8 cellular contexts compared by ENCODE assay signal in the genomic region with DNA sequence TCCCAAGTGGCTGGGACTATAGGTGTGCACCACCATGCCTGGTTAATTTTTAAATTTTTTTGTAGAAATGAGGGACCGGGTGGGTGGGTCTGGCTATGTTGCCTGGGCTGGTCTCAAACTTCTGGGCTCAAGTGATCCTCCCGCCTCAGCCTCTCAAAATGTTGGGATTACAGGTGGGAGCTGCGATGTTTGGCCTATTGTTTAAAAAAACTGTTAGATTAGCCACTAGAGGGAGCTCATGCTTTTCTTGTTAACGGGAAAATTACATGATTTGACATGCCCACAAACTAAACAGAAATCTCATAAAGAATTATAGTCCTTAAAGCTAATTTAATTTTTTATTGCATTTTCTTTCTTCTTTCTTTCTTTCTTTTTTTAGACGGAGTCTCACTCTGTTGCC. TPM values are rescaled to one million over a fixed set of nuclear protein-coding genes. Genes with fewer than 3 reads are reported as not detected.
A peak's percentile ranks its signal among the peaks of the same experiment; 100 is the strongest.
DNase-seq lines count a peak whose midpoint lies in the region; ATAC-seq and TF ChIP-seq lines count a peak whose summit lies in the region.

No MANE protein-coding gene starts in this region.

- H3K4me3 Mint-ChIP-seq in GM23338 (no peak overlapping the region), Calu3 (ENCODE audit: low read depth, unreplicated experiment) (no peak overlapping the region)

- no peaks in the 10 kb centered on the region for H4K20me1 ChIP-seq in GM23338 (replicated peaks; ENCODE audit: insufficient read depth)

- H3K27me3 ChIP-seq in GM23338 (ENCODE audit: insufficient read depth) (no peaks in the 10 kb centered on the region; the same call in 1 of the 2 replicates), body of pancreas (no peaks in the 10 kb centered on the region), vagina (no peaks in the 10 kb centered on the region)

- H3K79me2 ChIP-seq in GM23338 (replicated peaks; ENCODE audit: insufficient read depth): peaks cover under 1% of the 10 kb centered on the region; the same call in 1 of the 2 replicates

- TF ChIP-seq POLR2A in body of pancreas (IDR thresholded peaks at IDR 0.05): no peak
- TF ChIP-seq POLR2A in vagina (IDR thresholded peaks at IDR 0.05): no peak

- peak; percentile 27 for ATAC-seq in GM23338
- ATAC-seq in body of pancreas: no peak
- ATAC-seq in left colon: peak; percentile 64
- ATAC-seq in HG03095 (IDR thresholded peaks at IDR 0.05; ENCODE audit: unreplicated experiment): no peak

- H3K36me3 Mint-ChIP-seq in GM23338 (ENCODE audit: low read depth) (no peaks in the 10 kb centered on the region), Calu3 (ENCODE audit: insufficient read depth, unreplicated experiment) (peaks cover 3% of the 10 kb centered on the region)

- H3K9me2 ChIP-seq in GM23338 (ENCODE audit: insufficient read depth): no peaks in the 10 kb centered on the region

- intact Hi-C loops in body of pancreas (cut with DNase I) (loop anchor here (5.0 kb wide), 1 partner anchor 72 kb away; no protein-coding TSS in a partner anchor), left colon (cut with DNase I, micrococcal nuclease) (loop anchor here (2.0 to 5.0 kb wide), 2 partner anchors 71 to 72 kb away; no protein-coding TSS in a partner anchor), vagina (cut with DNase I) (loop anchor here (5.0 kb wide), 1 partner anchor 72 kb away; no protein-coding TSS in a partner anchor), Calu3 (cut with micrococcal nuclease; ENCODE audit: unreplicated experiment) (loop anchor here (1.0 kb wide), 1 partner anchor 72 kb away; no protein-coding TSS in a partner anchor)

- no peaks in the 10 kb centered on the region for H3K36me3 ChIP-seq in GM23338 (ENCODE audit: insufficient read depth)
- H3K36me3 ChIP-seq in body of pancreas (replicated peaks in 1 of 2; ENCODE audit: insufficient read depth in 1 of 2, low read depth in 2 of 2): no peaks in the 10 kb centered on the region
- no peaks in the 10 kb centered on the region for H3K36me3 ChIP-seq in vagina

- H3K27me3 Mint-ChIP-seq in GM23338 (ENCODE audit: insufficient read depth, low read depth, poor library complexity) (peaks cover 4% of the 10 kb centered on the region), Calu3 (ENCODE audit: unreplicated experiment) (peaks cover 13% of the 10 kb centered on the region)

- H3K27ac ChIP-seq in GM23338 (ENCODE audit: low read depth) (no peak overlapping the region), body of pancreas (no peak overlapping the region), vagina (no peak overlapping the region)

- H3K4me2 ChIP-seq in GM23338: no peak overlapping the region

- DNase-seq in CD1c-positive myeloid dendritic cell (ENCODE audit: extremely low spot score) (peak; percentile 77), GM23338 (ENCODE audit: low spot score) (peak; percentile 88), NCI-H460 (ENCODE audit: extremely low read depth, low read depth) (peak; percentile 43), body of pancreas (peak in 1 of 4 donors; percentile 9), left colon (no peak), vagina (ENCODE audit: extremely low spot score in 2 of 2) (no peak), Calu3 (no peak)

- peak; percentile 76 to 79 for TF ChIP-seq CTCF in GM23338 (conservative IDR thresholded peaks at IDR 0.05; ENCODE audit: low read depth in 2 of 2)
- TF ChIP-seq CTCF in body of pancreas (IDR thresholded peaks at IDR 0.05): peak; percentile 52 to 83 (median 74)
- TF ChIP-seq CTCF in vagina (IDR thresholded peaks at IDR 0.05): peak; percentile 42 to 65 (median 52)
- no peak for TF ChIP-seq CTCF in Calu3 (IDR thresholded peaks at IDR 0.05; ENCODE audit: unreplicated experiment)

- H3K9me3 Mint-ChIP-seq in GM23338: no peaks in the 10 kb centered on the region
- no peaks in the 10 kb centered on the region for H3K9me3 Mint-ChIP-seq in Calu3 (ENCODE audit: low read depth, unreplicated experiment)

- no peaks in the 10 kb centered on the region for H3K9me3 ChIP-seq in body of pancreas
- H3K9me3 ChIP-seq in vagina: no peaks in the 10 kb centered on the region

- H3K4me3 ChIP-seq in GM23338 (no peak overlapping the region), body of pancreas (no peak overlapping the region), vagina (no peak overlapping the region)

- H3F3A ChIP-seq in GM23338 (replicated peaks; ENCODE audit: low read depth): no peaks in the 10 kb centered on the region

- no TSS peak for BruUV-seq in Calu3 (replicated peaks; lab: Mats Ljungman, UMichigan)

- WGBS in body of pancreas, 2 donors: 3 to 8% methylated on average over 5 of the region's 5 CpGs

- H2AFZ ChIP-seq in GM23338: peak overlapping the region; percentile 57; the same call in 1 of the 2 replicates

- CTCF ChIA-PET in Calu3 (lab: Charles Lee): interaction anchor here (1.0 to 2.2 kb wide), 6 partner anchors 12 to 100 kb away, joined by 3 to 17 read pairs (median 6); a partner anchor contains a TSS

- H3K4me1 ChIP-seq in GM23338 (ENCODE audit: insufficient read depth): no peaks in the 10 kb centered on the region
- H3K4me1 ChIP-seq in body of pancreas: peaks cover 7% of the 10 kb centered on the region
- no peaks in the 10 kb centered on the region for H3K4me1 ChIP-seq in vagina

- H3K27ac Mint-ChIP-seq in GM23338: no peak overlapping the region
- no peak overlapping the region for H3K27ac Mint-ChIP-seq in Calu3 (ENCODE audit: unreplicated experiment)

- H3K4me1 Mint-ChIP-seq in GM23338 (no peaks in the 10 kb centered on the region), Calu3 (ENCODE audit: low read depth, unreplicated experiment) (peaks cover 20% of the 10 kb centered on the region)

TF ChIP-seq in GM23338, 12 proteins besides CTCF, POLR2A, EP300 and RAD21 (continues in another document):
- TF ChIP-seq JUNB (IDR thresholded peaks at IDR 0.05; ENCODE audit: unreplicated experiment) (no peak), NANOG (IDR thresholded peaks at IDR 0.05; ENCODE audit: borderline replicate concordance) (no peak), ZNF331 (CRISPR knock-in tag; IDR thresholded peaks at IDR 0.05; ENCODE audit: low read depth) (no peak), EZH2phosphoT487 (IDR thresholded peaks at IDR 0.05; ENCODE audit: unreplicated experiment) (no peak), ZNF114 (CRISPR knock-in tag; IDR thresholded peaks at IDR 0.05) (no peak), POLR2AphosphoS5 (IDR thresholded peaks at IDR 0.05; ENCODE audit: low read depth) (no peak), STAT1 (IDR thresholded peaks at IDR 0.05; ENCODE audit: unreplicated experiment) (no peak)
- TF ChIP-seq, protein P1, sequence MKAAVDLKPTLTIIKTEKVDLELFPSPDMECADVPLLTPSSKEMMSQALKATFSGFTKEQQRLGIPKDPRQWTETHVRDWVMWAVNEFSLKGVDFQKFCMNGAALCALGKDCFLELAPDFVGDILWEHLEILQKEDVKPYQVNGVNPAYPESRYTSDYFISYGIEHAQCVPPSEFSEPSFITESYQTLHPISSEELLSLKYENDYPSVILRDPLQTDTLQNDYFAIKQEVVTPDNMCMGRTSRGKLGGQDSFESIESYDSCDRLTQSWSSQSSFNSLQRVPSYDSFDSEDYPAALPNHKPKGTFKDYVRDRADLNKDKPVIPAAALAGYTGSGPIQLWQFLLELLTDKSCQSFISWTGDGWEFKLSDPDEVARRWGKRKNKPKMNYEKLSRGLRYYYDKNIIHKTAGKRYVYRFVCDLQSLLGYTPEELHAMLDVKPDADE (IDR thresholded peaks at IDR 0.05): no peak

RNA-seq across cellular contexts. Expression of a gene that starts 5.0 kb away (rescaled TPM):
- total RNA-seq in GM23338 (2014; rRNA removed; shearing (Covaris generic)): 62.2 and 67.4 TPM in 2 replicates
- polyA plus RNA-seq in GM23338 (2016; fragmentation: Nextera tagmentation; extraction: Ambion mirVana): 193 and 252 TPM in 2 replicates
- 41.3 and 45.7 TPM in 2 replicates for total RNA-seq in NCI-H460 (2014; rRNA removed; shearing (Covaris generic))
- 13.3 and 17.1 TPM in 2 replicates for polyA plus RNA-seq in NCI-H460 (2014; cell fraction: nucleus; rRNA removed)
- total RNA-seq in body of pancreas: 10 to 100 TPM; 21.3 to 23.7 TPM
- 10 to 100 TPM; 23.0 to 28.8 TPM for total RNA-seq in left colon
- total RNA-seq in vagina: 27.5 TPM
- 28.5 and 37.4 TPM in 2 replicates for total RNA-seq in Calu3 (2022)

RNA-seq across cellular contexts. Expression of a gene that starts 11.6 kb away (rescaled TPM):
- total RNA-seq in GM23338 (2014; rRNA removed; shearing (Covaris generic)): not detected in 2 replicates
- polyA plus RNA-seq in GM23338 (2016; fragmentation: Nextera tagmentation; extraction: Ambion mirVana): not detected in 2 replicates
- not detected in 2 replicates for total RNA-seq in NCI-H460 (2014; rRNA removed; shearing (Covaris generic))
- polyA plus RNA-seq in NCI-H460 (2014; cell fraction: nucleus; rRNA removed): not detected in 2 replicates
- total RNA-seq in body of pancreas (1 to 10 TPM in 1 of 2 donors, not detected in 1; 1.0 TPM), left colon (1 to 10 TPM; 1.1 to 1.3 TPM), vagina (0.74 TPM), Calu3 (2022) (not detected in 2 replicates)

RNA-seq across cellular contexts. Expression of a gene that starts 27.6 kb away (rescaled TPM):
- not detected in 2 replicates for total RNA-seq in GM23338 (2014; rRNA removed; shearing (Covaris generic))
- not detected in 2 replicates for polyA plus RNA-seq in GM23338 (2016; fragmentation: Nextera tagmentation; extraction: Ambion mirVana)
- not detected in 2 replicates for total RNA-seq in NCI-H460 (2014; rRNA removed; shearing (Covaris generic))
- not detected in 2 replicates for polyA plus RNA-seq in NCI-H460 (2014; cell fraction: nucleus; rRNA removed)
- not detected for total RNA-seq in body of pancreas
- 1 to 10 TPM; 2.5 to 3.2 TPM for total RNA-seq in left colon
- 1.7 TPM for total RNA-seq in vagina
- 6.7 and 21.6 TPM in 2 replicates for total RNA-seq in Calu3 (2022)

RNA-seq across cellular contexts. Expression of a gene that starts 40.1 kb away (rescaled TPM):
- 0.23 and 1.9 TPM in 2 replicates for total RNA-seq in GM23338 (2014; rRNA removed; shearing (Covaris generic))
- 0.54 and 0.81 TPM in 2 replicates for polyA plus RNA-seq in GM23338 (2016; fragmentation: Nextera tagmentation; extraction: Ambion mirVana)
- total RNA-seq in NCI-H460 (2014; rRNA removed; shearing (Covaris generic)): not detected in 2 replicates
- not detected in 2 replicates for polyA plus RNA-seq in NCI-H460 (2014; cell fraction: nucleus; rRNA removed)
- total RNA-seq in body of pancreas (under 1 TPM in 1 of 2 donors, not detected in 1; 0.52 TPM), left colon (under 1 TPM; 0.36 to 0.46 TPM), vagina (not detected), Calu3 (2022) (6.0 and 38.4 TPM in 2 replicates)

RNA-seq across cellular contexts. Expression of a gene that starts 54.9 kb away (rescaled TPM):
- 36.6 and 38.1 TPM in 2 replicates for total RNA-seq in GM23338 (2014; rRNA removed; shearing (Covaris generic))
- polyA plus RNA-seq in GM23338 (2016; fragmentation: Nextera tagmentation; extraction: Ambion mirVana): 10.3 and 13.2 TPM in 2 replicates
- 14.2 and 17.6 TPM in 2 replicates for total RNA-seq in NCI-H460 (2014; rRNA removed; shearing (Covaris generic))
- 58.9 and 88.6 TPM in 2 replicates for polyA plus RNA-seq in NCI-H460 (2014; cell fraction: nucleus; rRNA removed)
- 10 to 100 TPM; 10.5 to 19.7 TPM for total RNA-seq in body of pancreas
- total RNA-seq in left colon: 100 to 1,000 TPM; 154 to 156 TPM
- 110 TPM for total RNA-seq in vagina
- total RNA-seq in Calu3 (2022): 6.2 and 8.2 TPM in 2 replicates

Comparison
In these comparisons a context has a peak if more than half of its experiments do, and no peak if none do; other contexts are left out.
1. DNase-seq: peak in CD1c-positive myeloid dendritic cell (single experiment), GM23338 (single experiment) and NCI-H460 (single experiment); none in left colon (0 of 2), vagina (0 of 2) and Calu3 (single experiment).
2. ATAC-seq: peak in GM23338 (single experiment) and left colon (single experiment); none in body of pancreas (single experiment) and HG03095 (single experiment).